Comparison of ENCODE assay signal across 1 cellular context in genomic region chr19:53586277-53586691, GRCh38.
TF ChIP-seq lines count a peak whose summit lies in the region.

No MANE protein-coding gene starts in this region.

TF ChIP-seq in HepG2, 621 proteins besides CTCF, POLR2A, EP300 and RAD21 (continued from another document):
- TF ChIP-seq ZNF737 (CRISPR knock-in tag; IDR thresholded peaks at IDR 0.05; ENCODE audit: borderline replicate concordance): no peak
- no peak for TF ChIP-seq PBX3 (CRISPR knock-in tag; IDR thresholded peaks at IDR 0.05; ENCODE audit: borderline replicate concordance)
- no peak for TF ChIP-seq ZNF589 (CRISPR knock-in tag; conservative IDR thresholded peaks at IDR 0.05)
- no peak for TF ChIP-seq ARNT2 (CRISPR knock-in tag; IDR thresholded peaks at IDR 0.05; ENCODE audit: low read depth)
- TF ChIP-seq ZNF331 (CRISPR knock-in tag; IDR thresholded peaks at IDR 0.05): 0 out of 2 replicates have a peak, but pooled peaks have one; percentile 12
- TF ChIP-seq ZKSCAN5 (CRISPR knock-in tag; IDR thresholded peaks at IDR 0.05): no peak
- TF ChIP-seq ZNF570 (CRISPR knock-in tag; IDR thresholded peaks at IDR 0.05; ENCODE audit: borderline replicate concordance): no peak
- no peak for TF ChIP-seq BHLHE40 (IDR thresholded peaks at IDR 0.05; ENCODE audit: low read length)
- TF ChIP-seq SIX1 (CRISPR knock-in tag; IDR thresholded peaks at IDR 0.05; ENCODE audit: borderline replicate concordance): peak; percentile 56; the same call in 1 of the 2 replicates
- TF ChIP-seq ZMAT3 (CRISPR knock-in tag; conservative IDR thresholded peaks at IDR 0.05): no peak
- no peak for TF ChIP-seq ZNF619 (CRISPR knock-in tag; IDR thresholded peaks at IDR 0.05)
- TF ChIP-seq LCORL (IDR thresholded peaks at IDR 0.05): no peak
- TF ChIP-seq LCORL (CRISPR knock-in tag; IDR thresholded peaks at IDR 0.05): peak; percentile 67
- TF ChIP-seq ZFP41 (CRISPR knock-in tag; IDR thresholded peaks at IDR 0.05; ENCODE audit: borderline replicate concordance): no peak
- no peak for TF ChIP-seq CAMTA2 (CRISPR knock-in tag; IDR thresholded peaks at IDR 0.05; ENCODE audit: borderline replicate concordance)
- TF ChIP-seq IRF2 (CRISPR knock-in tag; IDR thresholded peaks at IDR 0.05): peak; percentile 50; the same call in 1 of the 2 replicates
- TF ChIP-seq RBFOX2 (IDR thresholded peaks at IDR 0.05; ENCODE audit: low read depth, low read length): no peak
- TF ChIP-seq ZNF383 (CRISPR knock-in tag; IDR thresholded peaks at IDR 0.05; ENCODE audit: borderline replicate concordance): no peak
- TF ChIP-seq MIER2 (CRISPR knock-in tag; IDR thresholded peaks at IDR 0.05): no peak
- no peak for TF ChIP-seq POLR2AphosphoS2 (IDR thresholded peaks at IDR 0.05; ENCODE audit: low read depth, low read length)
- TF ChIP-seq KMT2A (CRISPR knock-in tag; IDR thresholded peaks at IDR 0.05): peak; percentile 34; the same call in 1 of the 2 replicates
- no peak for TF ChIP-seq ZNF841 (CRISPR knock-in tag; IDR thresholded peaks at IDR 0.05; ENCODE audit: borderline replicate concordance)
- TF ChIP-seq ZBTB42 (CRISPR knock-in tag; IDR thresholded peaks at IDR 0.05): no peak
- TF ChIP-seq FOXK1 (CRISPR knock-in tag; IDR thresholded peaks at IDR 0.05; ENCODE audit: borderline replicate concordance, low read depth): peak; percentile 26; the same call in 1 of the 2 replicates
- no peak for TF ChIP-seq ZNF878 (CRISPR knock-in tag; IDR thresholded peaks at IDR 0.05)
- TF ChIP-seq DMTF1 (CRISPR knock-in tag; IDR thresholded peaks at IDR 0.05): no peak
- peak; percentile 47; the same call in 1 of the 2 replicates for TF ChIP-seq HNF4G (IDR thresholded peaks at IDR 0.05; ENCODE audit: borderline replicate concordance, low read depth, low read length)
- no peak for TF ChIP-seq HNF4G (CRISPR knock-in tag; IDR thresholded peaks at IDR 0.05; ENCODE audit: borderline replicate concordance, low read depth)
- TF ChIP-seq ZNF564 (CRISPR knock-in tag; IDR thresholded peaks at IDR 0.05): no peak
- peak; percentile 65 for TF ChIP-seq TBX2 (CRISPR knock-in tag; IDR thresholded peaks at IDR 0.05; ENCODE audit: borderline replicate concordance)
- no peak for TF ChIP-seq HES4 (CRISPR knock-in tag; IDR thresholded peaks at IDR 0.05; ENCODE audit: borderline replicate concordance)
- no peak for TF ChIP-seq ZNF367 (CRISPR knock-in tag; IDR thresholded peaks at IDR 0.05; ENCODE audit: borderline replicate concordance)
- no peak for TF ChIP-seq ZNF274 (CRISPR knock-in tag; IDR thresholded peaks at IDR 0.05)
- peak; percentile 16; the same call in 1 of the 2 replicates for TF ChIP-seq ZMYM4 (CRISPR knock-in tag; IDR thresholded peaks at IDR 0.05)
- no peak for TF ChIP-seq MYPOP (CRISPR knock-in tag; IDR thresholded peaks at IDR 0.05)
- TF ChIP-seq FOXK2 (IDR thresholded peaks at IDR 0.05): no peak
- TF ChIP-seq GZF1 (CRISPR knock-in tag; IDR thresholded peaks at IDR 0.05): no peak
